1 cellular context compared by ENCODE assay signal in genomic region chr6:31738048-31738979, GRCh38.
TF ChIP-seq lines count a peak whose summit lies in the region.

No MANE protein-coding gene starts in this region.

TF ChIP-seq in GM12878, 131 proteins besides CTCF, POLR2A, EP300 and RAD21 (continued from another document):
- TF ChIP-seq NR2F1 (conservative IDR thresholded peaks at IDR 0.05) (no peak), SMAD1 (IDR thresholded peaks at IDR 0.05; ENCODE audit: low read depth, partially characterized antibody) (no peak), JUND (IDR thresholded peaks at IDR 0.05; ENCODE audit: low read depth, low read length) (no peak), SKIL (IDR thresholded peaks at IDR 0.05; ENCODE audit: low read depth, poor library complexity, severe bottlenecking) (peak; percentile 46), ASH2L (IDR thresholded peaks at IDR 0.05; ENCODE audit: borderline replicate concordance, low read depth) (no peak), ZBTB40 (IDR thresholded peaks at IDR 0.05; ENCODE audit: borderline replicate concordance) (no peak), EED (IDR thresholded peaks at IDR 0.05; ENCODE audit: low read depth) (peak; percentile 99), PBX3 (IDR thresholded peaks at IDR 0.05; ENCODE audit: insufficient replicate concordance, low read depth, low read length) (no peak), ESRRA (IDR thresholded peaks at IDR 0.05; ENCODE audit: low read length) (no peak), POLR2AphosphoS5 (IDR thresholded peaks at IDR 0.05; ENCODE audit: low read length) (peak; percentile 60)
